Comparison of ENCODE assay signal across 7 cellular contexts in genomic region chr12:57842342-57843294, GRCh38. TPM values are rescaled to one million over a fixed set of nuclear protein-coding genes. Genes with fewer than 3 reads are reported as not detected.
DNase-seq lines count a peak whose midpoint lies in the region; ATAC-seq and TF ChIP-seq lines count a peak whose summit lies in the region.

No MANE protein-coding gene starts in this region.

- peak overlapping the region; percentile 74 for H3K27ac Mint-ChIP-seq in activated B cell treated with CpG ODN at 0.5 μM for 24 hours

- H3K4me3 ChIP-seq in HFF-Myc (replicated peaks; ENCODE audit: low read depth, low read length) (peak overlapping the region; percentile 94), foreskin fibroblast (ENCODE audit: low read depth in 1 of 2, low read length in 2 of 2) (peak overlapping the region; percentile 97 to 99)

- H3K4me1 Mint-ChIP-seq in activated B cell treated with CpG ODN at 0.5 μM for 24 hours, result peaks cover 73% of the 10 kb centered on the region

- H3K9me3 Mint-ChIP-seq in activated B cell treated with CpG ODN at 0.5 μM for 24 hours, result no peaks in the 10 kb centered on the region

- DNase-seq in HFF-Myc (ENCODE audit: extremely low read depth, low read depth) (no peak), activated B cell treated with CpG ODN at 0.5 μM for 24 hours (no peak), foreskin fibroblast (peak in 1 of 2 donors; percentile 59)
- peak; percentile 27 to 30 for DNase-seq in stimulated activated CD4-positive, alpha-beta T cell treated with anti-CD3 and anti-CD28 coated beads, Interleukin-4, amount 100 ng/mL, for 4 hours
- no peak for DNase-seq in activated CD8-positive, alpha-beta memory T cell treated with anti-CD3 and anti-CD28 coated beads for 24 hours

- ATAC-seq in activated B cell treated with CpG ODN at 0.5 μM for 24 hours (ENCODE audit: low read depth) (no peak), HG02759 (IDR thresholded peaks at IDR 0.05; ENCODE audit: unreplicated experiment) (no peak), GM21367 (IDR thresholded peaks at IDR 0.05; ENCODE audit: unreplicated experiment) (no peak)

- H3K27me3 Mint-ChIP-seq in activated B cell treated with CpG ODN at 0.5 μM for 24 hours, result no peaks in the 10 kb centered on the region

- intact Hi-C loops in activated B cell treated with CpG ODN at 0.5 μM for 24 hours (cut with micrococcal nuclease), result no loop called here

- TF ChIP-seq CTCF in HFF-Myc (IDR thresholded peaks at IDR 0.05; ENCODE audit: low read depth, low read length, missing control alignments), result no peak
- no peak for TF ChIP-seq CTCF in activated B cell treated with CpG ODN at 0.5 μM for 24 hours (IDR thresholded peaks at IDR 0.05)
- no peak for TF ChIP-seq CTCF in foreskin fibroblast (IDR thresholded peaks at IDR 0.05; ENCODE audit: low read depth, low read length)

- POLR2A ChIA-PET in activated B cell treated with CpG ODN at 0.5 μM for 24 hours (lab: Charles Lee), result interaction anchor here (0.7 to 6.7 kb wide), 5 partner anchors 10 to 99 kb away, joined by 3 to 122 read pairs (median 3); partner anchors contain the start of gene ATP23

- CTCF ChIA-PET in activated B cell treated with CpG ODN at 0.5 μM for 24 hours (lab: Charles Lee), result interaction anchor here (1.1 to 1.6 kb wide), 6 partner anchors 10 to 86 kb away, joined by 3 to 7 read pairs (median 4); no protein-coding TSS in a partner anchor

- H3K36me3 Mint-ChIP-seq in activated B cell treated with CpG ODN at 0.5 μM for 24 hours (ENCODE audit: low read depth), result peaks cover 6% of the 10 kb centered on the region

- peak overlapping the region; percentile 86 for H3K4me3 Mint-ChIP-seq in activated B cell treated with CpG ODN at 0.5 μM for 24 hours

RNA-seq across cellular contexts. Expression of gene CTDSP2, which starts 3.9 kb away (rescaled TPM):
- total RNA-seq in activated B cell treated with CpG ODN at 0.5 μM for 24 hours, result 73.2 and 81.5 TPM in 2 replicates

RNA-seq across cellular contexts. Expression of gene AVIL, which starts 24.1 kb away (rescaled TPM):
- 1.5 and 3.1 TPM in 2 replicates for total RNA-seq in activated B cell treated with CpG ODN at 0.5 μM for 24 hours

Comparison
In these comparisons a context has a peak if more than half of its experiments do, and no peak if none do; other contexts are left out.
1. DNase-seq: peak in stimulated activated CD4-positive, alpha-beta T cell treated with anti-CD3 and anti-CD28 coated beads, Interleukin-4, amount 100 ng/mL, for 4 hours (2 of 2); none in HFF-Myc (single experiment), activated B cell treated with CpG ODN at 0.5 μM for 24 hours (single experiment) and activated CD8-positive, alpha-beta memory T cell treated with anti-CD3 and anti-CD28 coated beads for 24 hours (single experiment).